8 cellular contexts compared by ENCODE assay signal in the genomic region with DNA sequence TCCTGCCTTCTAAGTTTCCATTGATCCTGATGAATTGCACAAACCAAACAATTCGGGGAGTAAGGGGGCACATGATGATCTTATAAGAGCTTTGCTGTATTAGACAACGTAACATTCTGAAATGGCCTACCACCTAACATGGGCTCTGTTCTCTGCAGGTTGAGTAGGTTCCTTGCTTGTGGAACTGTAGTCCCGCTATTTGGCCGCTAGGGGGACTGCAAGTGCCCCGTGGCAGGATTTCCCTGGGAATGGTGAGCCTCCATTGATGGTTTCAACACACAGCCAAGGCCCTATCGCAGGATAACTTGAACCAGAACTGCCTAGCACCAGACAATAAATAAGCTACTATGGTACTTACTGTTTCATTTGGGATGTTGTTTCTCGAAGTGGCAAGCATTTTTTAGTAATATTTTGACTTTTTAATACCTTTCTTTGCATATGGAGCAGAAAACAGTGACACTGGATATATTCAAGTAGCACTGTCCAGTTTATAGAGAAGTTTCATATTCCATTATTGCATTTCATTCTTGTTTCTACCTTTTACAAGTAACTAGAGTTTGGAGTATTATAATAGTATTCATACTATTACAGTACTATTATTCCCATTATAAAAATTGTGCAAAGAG. TPM values are rescaled to one million over a fixed set of nuclear protein-coding genes. Genes with fewer than 3 reads are reported as not detected.
DNase-seq lines count a peak whose midpoint lies in the region; ATAC-seq, FAIRE-seq and TF ChIP-seq lines count a peak whose summit lies in the region.

No MANE protein-coding gene starts in this region.

- ATAC-seq in HG03159 (IDR thresholded peaks at IDR 0.05; ENCODE audit: unreplicated experiment) (peak; percentile 83), HG02884 (IDR thresholded peaks at IDR 0.05; ENCODE audit: unreplicated experiment) (no peak), HG02678 (IDR thresholded peaks at IDR 0.05; ENCODE audit: unreplicated experiment) (no peak)

- FAIRE-seq in kidney (lab: Jason Lieb, UNC): peak; percentile 50

- intact Hi-C loops in kidney (cut with DNase I): no loop called here

- peaks cover 13% of the 10 kb centered on the region for H3K9me3 ChIP-seq in adipocyte (ENCODE audit: control insufficient read depth, low read length)
- H3K9me3 ChIP-seq in kidney (ENCODE audit: control insufficient read depth in 1 of 2, low read length in 2 of 2): no peaks in the 10 kb centered on the region

- DNase-seq in SIG-M5 treated with dmso at 0.1 percent for 504 hours (lab: John Stamatoyannopoulos, UW; ENCODE audit: unreplicated experiment): peak; percentile 11
- DNase-seq in SIG-M5 (lab: John Stamatoyannopoulos, UW): no peak
- DNase-seq in adipocyte (ENCODE audit: low read depth): peak; percentile 53
- DNase-seq in kidney: no peak
- no peak for DNase-seq in NCI-H510A treated with DMSO at 0.1 percent for 48 hours (lab: John Stamatoyannopoulos, UW)

- H3K27me3 ChIP-seq in adipocyte (replicated peaks; ENCODE audit: control insufficient read depth, insufficient read depth, low read length): peaks cover 3% of the 10 kb centered on the region

- peak; percentile 61 for TF ChIP-seq CTCF in kidney (IDR thresholded peaks at IDR 0.05; ENCODE audit: borderline replicate concordance, extremely low read depth, insufficient read depth)

- no peak overlapping the region for H3K4me3 ChIP-seq in adipocyte (ENCODE audit: low read length)
- no peak overlapping the region for H3K4me3 ChIP-seq in kidney (ENCODE audit: low read length in 2 of 2)

- peaks cover 6% of the 10 kb centered on the region for H3K36me3 ChIP-seq in adipocyte (ENCODE audit: control insufficient read depth, insufficient read depth, low read length, severe bottlenecking)
- no peaks in the 10 kb centered on the region for H3K36me3 ChIP-seq in kidney (ENCODE audit: control insufficient read depth in 1 of 2, insufficient read depth in 2 of 2, low read length in 2 of 2)

- H3K4me1 ChIP-seq in adipocyte (ENCODE audit: control insufficient read depth, insufficient read depth, low read length) (peaks cover 8% of the 10 kb centered on the region), kidney (ENCODE audit: control insufficient read depth in 1 of 2, insufficient read depth in 1 of 2, low read depth in 1 of 2, low read length in 2 of 2) (no peaks in the 10 kb centered on the region)

- no peak overlapping the region for H3K27ac ChIP-seq in kidney (ENCODE audit: low read depth in 2 of 2, low read length in 2 of 2)

- no peak overlapping the region for H3K9ac ChIP-seq in adipocyte (ENCODE audit: low read length)
- H3K9ac ChIP-seq in kidney (ENCODE audit: low read length in 2 of 2): no peak overlapping the region

RNA-seq across cellular contexts. Expression of a gene that starts 11.9 kb away (rescaled TPM):
- 13.6 TPM for total RNA-seq in kidney
- 1.6 TPM for polyA plus RNA-seq in kidney (ENCODE audit: insufficient read depth, low read depth, low replicate concordance)

Comparison
In these comparisons a context has a peak if more than half of its experiments do, and no peak if none do; other contexts are left out.
1. DNase-seq: peak in SIG-M5 treated with dmso at 0.1 percent for 504 hours (single experiment) and adipocyte (single experiment); none in SIG-M5 (single experiment), kidney (single experiment) and NCI-H510A treated with DMSO at 0.1 percent for 48 hours (single experiment).